In the genomic region with DNA sequence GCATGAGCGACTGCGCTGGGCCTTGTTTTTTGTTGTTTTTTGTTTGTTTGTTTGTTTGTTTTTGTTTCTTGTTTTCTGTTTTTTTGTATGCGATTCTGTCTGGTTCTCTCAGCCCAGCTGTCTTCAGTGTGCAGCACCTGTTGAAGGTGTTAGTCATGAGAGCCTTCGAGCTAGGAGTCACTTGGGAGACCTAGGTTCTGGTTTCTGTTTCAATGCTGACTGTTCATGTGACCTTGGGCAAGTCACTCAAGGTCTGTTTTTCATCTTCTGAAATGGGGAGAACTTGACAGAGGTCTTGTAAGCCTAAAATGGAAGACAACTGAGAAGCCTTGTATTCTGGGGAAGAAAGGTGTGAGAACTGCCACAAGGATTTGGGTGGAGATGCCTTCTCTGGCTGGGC, we compare ENCODE assay signal across 9 cellular contexts. TPM values are rescaled to one million over a fixed set of nuclear protein-coding genes. Genes with fewer than 3 reads are reported as not detected.
DNase-seq lines count a peak whose midpoint lies in the region; ATAC-seq and TF ChIP-seq lines count a peak whose summit lies in the region.
"Had no signal": no experiment of that assay in that cellular context is flagged by ENCODE, and none has a peak within 500 bp of the region (broad histone marks: within the 10 kb centered on the region; RNA-seq: fewer than 3 reads in every experiment).

No MANE protein-coding gene starts in this region.

- no peak for TF ChIP-seq EP300 in esophagus muscularis mucosa (IDR thresholded peaks at IDR 0.05)

- H3K27ac ChIP-seq in aorta (ENCODE audit: low read depth in 1 of 2, low read length in 2 of 2) (no peak overlapping the region), esophagus muscularis mucosa (replicated peaks in 1 of 4) (no peak overlapping the region)
- H3K27ac ChIP-seq: parathyroid adenoma had no signal

- H3K9me3 ChIP-seq in aorta (ENCODE audit: control insufficient read depth, low read length) (no peaks in the 10 kb centered on the region), esophagus muscularis mucosa (no peaks in the 10 kb centered on the region)

- no peak overlapping the region for H3K4me3 ChIP-seq in aorta (ENCODE audit: low read length in 2 of 2)
- no peak overlapping the region for H3K4me3 ChIP-seq in esophagus muscularis mucosa

- H3K9me3 Mint-ChIP-seq in activated T-cell treated with anti-CD3 and anti-CD28 coated beads, Interleukin-2, amount 50 U/mL, for 4 hours = no peaks in the 10 kb centered on the region

- peak; percentile 56 to 64 for ATAC-seq in activated T-cell treated with anti-CD3 and anti-CD28 coated beads, Interleukin-2, amount 50 U/mL, for 4 hours
- ATAC-seq in HG02798 (IDR thresholded peaks at IDR 0.05; ENCODE audit: poor library complexity, unreplicated experiment) = peak; percentile 66
- peak; percentile 30 for ATAC-seq in stimulated activated naive CD8-positive, alpha-beta T cell treated with anti-CD3 and anti-CD28 coated beads, Interleukin-15, Interleukin-2, amounts not matched to agents 100 U/mL and 50 U/mL, for 24 hours
- no peak for ATAC-seq in aorta (ENCODE audit: low FRiP score)

- TF ChIP-seq CTCF in esophagus muscularis mucosa (IDR thresholded peaks at IDR 0.05) = no peak

- DNase-seq in activated T-cell treated with anti-CD3 and anti-CD28 coated beads, Interleukin-2, amount 50 U/mL, for 4 hours = no peak
- DNase-seq in activated T-cell treated with anti-CD3 and anti-CD28 coated beads, Interleukin-2, amount 50 U/mL, for 1 hour = no peak
- DNase-seq in RPMI8226 (peak; percentile 65), SHP77 treated with DMSO at 0.1 percent for 48 hours (lab: John Stamatoyannopoulos, UW) (no peak), aorta (no peak), esophagus muscularis mucosa (ENCODE audit: extremely low spot score) (no peak)
- no peak for DNase-seq in stimulated activated naive CD8-positive, alpha-beta T cell treated with anti-CD3 and anti-CD28 coated beads, Interleukin-15, Interleukin-2, amounts not matched to agents 100 U/mL and 50 U/mL, for 24 hours

- peaks cover 17% of the 10 kb centered on the region for H3K36me3 Mint-ChIP-seq in activated T-cell treated with anti-CD3 and anti-CD28 coated beads, Interleukin-2, amount 50 U/mL, for 4 hours (ENCODE audit: insufficient read depth)

- H3K4me1 ChIP-seq in aorta (ENCODE audit: control insufficient read depth in 1 of 2, insufficient read depth in 2 of 2, low read length in 2 of 2) = no peaks in the 10 kb centered on the region
- H3K4me1 ChIP-seq in esophagus muscularis mucosa = peaks cover 22 to 29% (median 28%) of the 10 kb centered on the region in 4 donors

- no peaks in the 10 kb centered on the region for H3K36me3 ChIP-seq in aorta (ENCODE audit: control insufficient read depth in 1 of 2, insufficient read depth in 2 of 2, low read length in 1 of 2)
- peaks cover 0 to 36% (median 19%) of the 10 kb centered on the region in 4 donors for H3K36me3 ChIP-seq in esophagus muscularis mucosa

- WGBS in aorta, 2 donors = 91 to 96% methylated on average over 4 of the region's 4 CpGs
- WGBS in esophagus muscularis mucosa = 94% methylated on average over 4 of the region's 4 CpGs

- H3K4me3 Mint-ChIP-seq in activated T-cell treated with anti-CD3 and anti-CD28 coated beads, Interleukin-2, amount 50 U/mL, for 4 hours = peak overlapping the region; percentile 73

- intact Hi-C loops in aorta (cut with DNase I) = loop anchor here in 1 of 2 donors (5.0 kb wide), 1 partner anchor 52 kb away; a partner anchor contains a TSS
- intact Hi-C loops in esophagus muscularis mucosa (cut with DNase I) = no loop called here

- peaks cover 41% of the 10 kb centered on the region for H3K4me1 Mint-ChIP-seq in activated T-cell treated with anti-CD3 and anti-CD28 coated beads, Interleukin-2, amount 50 U/mL, for 4 hours (ENCODE audit: low read depth)

- no peaks in the 10 kb centered on the region for H3K27me3 Mint-ChIP-seq in activated T-cell treated with anti-CD3 and anti-CD28 coated beads, Interleukin-2, amount 50 U/mL, for 4 hours (ENCODE audit: low read depth)

- TF ChIP-seq POLR2A in esophagus muscularis mucosa (IDR thresholded peaks at IDR 0.05; ENCODE audit: low read depth) = no peak

- H3K27me3 ChIP-seq in aorta (ENCODE audit: control insufficient read depth in 1 of 2, insufficient read depth in 2 of 2, low read length in 1 of 2) = peaks cover 0 to 2% of the 10 kb centered on the region in 2 donors
- no peaks in the 10 kb centered on the region for H3K27me3 ChIP-seq in esophagus muscularis mucosa

RNA-seq across cellular contexts. Expression of a gene that starts 1.8 kb away (rescaled TPM):
- 10 to 100 TPM; 31.4 to 37.6 (median 37.5) TPM for total RNA-seq in activated T-cell treated with anti-CD3 and anti-CD28 coated beads, Interleukin-2, amount 50 U/mL, for 4 hours
- 1 to 10 TPM; 9.0 to 9.9 TPM for total RNA-seq in aorta
- polyA plus RNA-seq in aorta = 1 to 10 TPM; 7.9 to 9.6 TPM
- 10 to 100 TPM in 3 of 4 donors, 1 to 10 TPM in 1; 8.0 to 18.4 (median 14.3) TPM for total RNA-seq in esophagus muscularis mucosa

RNA-seq across cellular contexts. Expression of a gene that starts 22.8 kb away (rescaled TPM):
- 1 to 10 TPM; 4.8 to 6.4 (median 5.4) TPM for total RNA-seq in activated T-cell treated with anti-CD3 and anti-CD28 coated beads, Interleukin-2, amount 50 U/mL, for 4 hours
- total RNA-seq in aorta (10 to 100 TPM in 1 of 2 donors, 1 to 10 TPM in 1; 9.5 to 17.3 TPM), esophagus muscularis mucosa (10 to 100 TPM in 3 of 4 donors, 1 to 10 TPM in 1; 8.3 to 14.3 (median 13.4) TPM)
- polyA plus RNA-seq in aorta = 10 to 100 TPM in 1 of 2 donors, 1 to 10 TPM in 1; 4.9 to 10.7 TPM

RNA-seq across cellular contexts. Expression of a gene that starts 36.7 kb away (rescaled TPM):
- 10 to 100 TPM; 51.2 to 55.5 (median 51.4) TPM for total RNA-seq in activated T-cell treated with anti-CD3 and anti-CD28 coated beads, Interleukin-2, amount 50 U/mL, for 4 hours
- total RNA-seq in aorta (10 to 100 TPM; 19.9 to 25.4 TPM), esophagus muscularis mucosa (10 to 100 TPM; 10.9 to 13.1 (median 12.2) TPM)
- polyA plus RNA-seq in aorta = 10 to 100 TPM in 1 of 2 donors, 1 to 10 TPM in 1; 9.6 to 26.5 TPM

RNA-seq across cellular contexts. Expression of a gene that starts 37.0 kb away (rescaled TPM):
- total RNA-seq in activated T-cell treated with anti-CD3 and anti-CD28 coated beads, Interleukin-2, amount 50 U/mL, for 4 hours = 100 to 1,000 TPM; 213 to 222 (median 214) TPM
- total RNA-seq in aorta (100 to 1,000 TPM; 103 to 104 TPM), esophagus muscularis mucosa (10 to 100 TPM; 52.7 to 82.0 (median 77.7) TPM)
- polyA plus RNA-seq in aorta = 10 to 100 TPM; 29.4 to 74.7 TPM

RNA-seq across cellular contexts. Expression of a gene that starts 49.8 kb away (rescaled TPM):
- total RNA-seq in activated T-cell treated with anti-CD3 and anti-CD28 coated beads, Interleukin-2, amount 50 U/mL, for 4 hours = 1 to 10 TPM; 7.7 to 8.2 (median 7.9) TPM
- total RNA-seq in aorta (10 to 100 TPM; 26.5 to 36.3 TPM), esophagus muscularis mucosa (10 to 100 TPM; 40.0 to 52.4 (median 40.5) TPM)
- polyA plus RNA-seq in aorta = 10 to 100 TPM; 25.4 to 29.9 TPM
